19 cellular contexts compared by ENCODE assay signal in the genomic region with DNA sequence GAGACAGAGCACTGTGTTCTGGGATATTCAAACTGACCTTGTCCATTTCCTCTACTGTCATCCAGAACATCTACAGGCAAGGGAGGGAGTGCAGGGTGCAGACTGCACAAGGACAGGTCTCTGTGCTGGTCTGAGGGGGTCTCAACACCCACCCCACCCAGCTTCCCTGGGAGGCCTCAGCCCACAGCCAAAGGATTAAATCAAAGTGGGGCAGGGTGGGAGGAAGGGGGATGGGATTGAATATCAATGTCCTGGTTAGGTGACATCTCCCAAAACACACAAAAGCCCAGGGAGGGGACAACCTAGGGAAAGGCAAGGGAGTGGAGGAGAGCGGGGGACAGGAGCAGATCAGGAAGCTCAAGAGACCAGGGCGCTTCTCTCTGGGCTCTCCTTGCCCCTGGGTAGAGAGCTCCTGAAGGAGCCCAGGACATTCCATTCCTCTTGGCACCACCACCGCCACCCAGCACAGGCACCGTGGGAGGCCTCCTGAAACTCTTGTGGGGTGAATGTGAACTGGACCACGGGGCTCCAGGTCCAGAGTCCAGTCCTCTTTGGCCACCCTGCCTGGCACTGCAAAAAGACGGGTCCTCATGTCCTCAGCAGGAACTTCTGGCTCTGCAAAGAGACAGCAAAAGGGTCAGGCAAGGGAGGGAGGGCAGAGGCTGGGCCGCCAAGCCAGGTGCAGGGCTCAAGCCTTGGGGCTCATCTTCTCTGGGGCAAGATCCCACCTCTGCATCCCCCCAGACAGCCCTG.
DNase-seq lines count a peak whose midpoint lies in the region; ATAC-seq, FAIRE-seq and TF ChIP-seq lines count a peak whose summit lies in the region.
"Had no signal": no experiment of that assay in that cellular context is flagged by ENCODE, and none has a peak within 500 bp of the region (broad histone marks: within the 10 kb centered on the region; RNA-seq: fewer than 3 reads in every experiment).

No MANE protein-coding gene starts in this region.

- TF ChIP-seq CTCF in RWPE1 (conservative IDR thresholded peaks at IDR 0.05; ENCODE audit: low read depth) (no peak), coronary artery (IDR thresholded peaks at IDR 0.05) (no peak), stomach (IDR thresholded peaks at IDR 0.05) (no peak)

- no CpG with 5 or more reads among the region's 7 CpGs for WGBS in neuronal stem cell (ENCODE audit: extremely low coverage in 2 of 2, insufficient read length in 2 of 2, insufficient replicate concordance in 1 of 2), 2 donors
- 61 to 72% (median 70%) methylated on average over 7 of the region's 7 CpGs for WGBS in stomach, 5 donors

- FAIRE-seq in RCC 7860 (lab: Jason Lieb, UNC): no peak
- FAIRE-seq: HepG2 had no signal

- peaks cover 0 to 1% of the 10 kb centered on the region in 2 donors for H3K4me1 ChIP-seq in neuronal stem cell (ENCODE audit: control insufficient read depth in 2 of 2, insufficient read depth in 1 of 2, low read depth in 1 of 2, low read length in 2 of 2)
- H3K4me1 ChIP-seq in stomach: peaks cover 6 to 40% (median 16%) of the 10 kb centered on the region in 4 donors

- H3K14ac ChIP-seq in neuronal stem cell (ENCODE audit: low read length): no peak overlapping the region

- no peak for TF ChIP-seq POLR2A in stomach (IDR thresholded peaks at IDR 0.05)

- intact Hi-C loops in stomach (cut with DNase I; ENCODE audit: low total_unique reads): no loop called here

- no peak overlapping the region for H3K18ac ChIP-seq in neuronal stem cell (ENCODE audit: low read length)

- H4K91ac ChIP-seq in neuronal stem cell (ENCODE audit: low read depth, low read length, poor library complexity): no peak overlapping the region

- no peak overlapping the region for H2BK15ac ChIP-seq in neuronal stem cell (ENCODE audit: low read length)

- H3K4me3 ChIP-seq in coronary artery (no peak overlapping the region), neuronal stem cell (ENCODE audit: low read length in 2 of 2) (no peak overlapping the region), stomach (no peak overlapping the region)

- H2BK12ac ChIP-seq in neuronal stem cell (ENCODE audit: low read length): no peak overlapping the region

- H3K27me3 ChIP-seq in neuronal stem cell (ENCODE audit: control insufficient read depth in 3 of 3, insufficient read depth in 3 of 3, low read depth in 1 of 3, low read length in 3 of 3) (peaks cover 0 to 17% (median 0%) of the 10 kb centered on the region in 3 experiments), stomach (peaks cover 0 to 52% (median 17%) of the 10 kb centered on the region in 3 donors)

- DNase-seq in RWPE1 (ENCODE audit: low spot score): no peak
- peak; percentile 64 for DNase-seq in coronary artery (ENCODE audit: low spot score)
- DNase-seq in neuronal stem cell (ENCODE audit: low spot score): no peak
- no peak for DNase-seq in stomach
- DNase-seq in RCC 7860 (ENCODE audit: low spot score): no peak
- no peak for DNase-seq in T-helper 2 cell
- DNase-seq: C1 segment of cervical spinal cord; CD8-positive, alpha-beta memory T cell; H7; HFFc6; KG1; NCI-H1105 treated with DMSO at 0.1 percent for 48 hours; NCI-H1694; NCI-H2081 treated with DMSO at 0.1 percent for 48 hours; NCI-H774; RPMI8226 had no signal

- H3K36me3 ChIP-seq in neuronal stem cell (replicated peaks in 1 of 2; ENCODE audit: control insufficient read depth in 2 of 2, insufficient read depth in 2 of 2, low read length in 2 of 2): no peaks in the 10 kb centered on the region
- no peaks in the 10 kb centered on the region for H3K36me3 ChIP-seq in stomach

- H2BK120ac ChIP-seq in neuronal stem cell (ENCODE audit: low read depth, low read length): no peak overlapping the region

- H3K27ac ChIP-seq in RWPE1: peak overlapping the region; percentile 58; the same call in 1 of the 2 replicates
- H3K27ac ChIP-seq in coronary artery: peak overlapping the region in 1 of 2 donors; percentile 77
- H3K27ac ChIP-seq in neuronal stem cell (replicated peaks; ENCODE audit: low read length): no peak overlapping the region
- peak overlapping the region in 3 of 5 donors; percentile 1 to 49 (median 30) for H3K27ac ChIP-seq in stomach

- peak overlapping the region; percentile 32 for H2AK5ac ChIP-seq in neuronal stem cell (ENCODE audit: low read depth, low read length)

- H4K8ac ChIP-seq in neuronal stem cell (ENCODE audit: low read depth, low read length): no peak overlapping the region

- H3K4ac ChIP-seq in neuronal stem cell (ENCODE audit: low read length): no peak overlapping the region

- CTCF ChIA-PET in RWPE1 (lab: Yijun Ruan, JAX): interaction anchor here (0.7 to 5.8 kb wide), 3 partner anchors 69 to 83 kb away, joined by 3 to 196 read pairs (median 3); partner anchors contain the start of gene JPH2

- no peak for TF ChIP-seq EP300 in stomach (IDR thresholded peaks at IDR 0.05)

- no peak overlapping the region for H2AFZ ChIP-seq in neuronal stem cell (ENCODE audit: low read length)

- no peak for ATAC-seq in HG02884 (IDR thresholded peaks at IDR 0.05; ENCODE audit: unreplicated experiment)
- no peak for ATAC-seq in HG03378 (IDR thresholded peaks at IDR 0.05; ENCODE audit: unreplicated experiment)
- ATAC-seq: HepG2 had no signal

- no peaks in the 10 kb centered on the region for H3K9me3 ChIP-seq in neuronal stem cell (replicated peaks in 1 of 2; ENCODE audit: control insufficient read depth in 2 of 2, insufficient read depth in 1 of 2, low read depth in 1 of 2, low read length in 2 of 2)
- peaks cover 0 to 4% (median 3%) of the 10 kb centered on the region in 4 donors for H3K9me3 ChIP-seq in stomach

- POLR2A ChIA-PET in RWPE1 (lab: Yijun Ruan, JAX; ENCODE audit: low non-redundant PET): no interaction called here

- no peak overlapping the region for H2BK5ac ChIP-seq in neuronal stem cell (ENCODE audit: low read length)

- H3K79me1 ChIP-seq in neuronal stem cell (ENCODE audit: low read depth, low read length): no peaks in the 10 kb centered on the region

- no peak overlapping the region for H3K23ac ChIP-seq in neuronal stem cell (ENCODE audit: low read depth, low read length, poor library complexity)

- no peak overlapping the region for H3K4me2 ChIP-seq in neuronal stem cell (ENCODE audit: insufficient read depth, low read length, poor library complexity, severe bottlenecking)

- no peak overlapping the region for H3K9ac ChIP-seq in neuronal stem cell (ENCODE audit: low read depth, low read length, poor library complexity)
